29 cellular contexts compared by ENCODE assay signal in the genomic region with DNA sequence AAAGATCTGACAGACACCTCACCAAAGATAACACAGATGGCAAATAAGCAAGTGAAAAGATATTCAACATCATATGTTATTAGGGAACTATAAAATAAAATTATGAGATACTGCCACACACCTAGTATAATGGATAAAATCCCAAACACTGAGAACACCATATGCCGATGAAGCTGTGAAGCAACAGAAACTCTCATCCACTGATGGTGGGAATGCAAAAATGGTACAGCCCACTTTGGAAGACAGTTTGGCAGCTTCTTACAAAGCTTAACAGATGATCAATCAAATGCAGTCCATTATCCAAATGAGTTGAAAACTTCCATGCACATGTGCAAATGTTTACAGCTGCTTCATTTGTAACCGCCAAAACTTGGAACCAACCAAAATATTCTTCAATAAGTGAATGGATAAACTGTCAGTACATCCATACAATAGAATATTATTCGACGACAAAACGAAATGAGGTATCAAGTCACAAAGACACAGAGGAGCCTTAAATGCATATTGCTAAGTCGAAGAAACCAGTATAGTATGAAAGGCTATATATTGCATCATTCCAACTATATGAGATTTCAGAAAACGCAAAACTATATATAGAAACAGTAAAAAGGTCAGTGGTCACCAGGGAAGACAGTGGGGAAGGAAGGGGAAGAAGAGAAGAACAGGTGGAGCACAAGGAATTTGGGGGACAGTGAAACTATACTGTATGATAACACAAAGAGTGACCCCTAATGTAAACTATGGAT.
"Had no signal": no experiment of that assay in that cellular context is flagged by ENCODE, and none has a peak within 500 bp of the region (broad histone marks: within the 10 kb centered on the region; RNA-seq: fewer than 3 reads in every experiment).

No MANE protein-coding gene starts in this region.

- H3K27ac Mint-ChIP-seq: activated T-helper 17 cell treated with anti-CD3 and anti-CD28 coated beads, Interleukin-2, amount 50 U/mL, for 72 hours; natural killer cell treated with Interleukin-12 subunit alpha and Interleukin-12 subunit beta and Interleukin-15 and Interleukin-18, amount 100 ng/mL, for 72 hours had no signal

- H3K36me3 Mint-ChIP-seq: natural killer cell treated with Interleukin-12 subunit alpha and Interleukin-12 subunit beta and Interleukin-15 and Interleukin-18, amount 100 ng/mL, for 72 hours had no signal

- H3K9me3 ChIP-seq: esophagus squamous epithelium, gastroesophageal sphincter, left ventricle myocardium inferior, mucosa of descending colon, right atrium auricular region, testis, transverse colon had no signal

- H3K36me3 ChIP-seq: esophagus squamous epithelium, gastroesophageal sphincter, left ventricle myocardium inferior, right atrium auricular region, transverse colon had no signal

- DNase-seq: activated CD4-positive, alpha-beta T cell treated with anti-CD3 and anti-CD28 coated beads for 48 hours; activated CD4-positive, alpha-beta T cell treated with anti-CD3 and anti-CD28 coated beads, Interleukin-2, amount 50 U/mL, for 48 hours; activated CD8-positive, alpha-beta memory T cell treated with anti-CD3 and anti-CD28 coated beads for 24 hours; activated CD8-positive, alpha-beta memory T cell treated with anti-CD3 and anti-CD28 coated beads, Interleukin-2, amount 50 U/mL, for 4 hours; activated gamma-delta T cell treated with Interleukin-2 at 50 U/mL for 16 hours; activated naive CD4-positive, alpha-beta T cell treated with anti-CD3 and anti-CD28 coated beads, Interleukin-2, amount 50 U/mL, for 16 hours; activated T-cell treated with anti-CD3 and anti-CD28 coated beads, Interleukin-2, amount 50 U/mL, for 24 hours; amniotic stem cell; dermis blood vessel endothelial cell; effector CD4-positive, alpha-beta T cell; esophagus squamous epithelium; islet precursor cell; left ventricle myocardium inferior; mucosa of descending colon; stimulated activated CD4-positive, alpha-beta T cell treated with anti-CD3 and anti-CD28 coated beads, Interleukin-15, amount 100 ng/mL, for 24 hours; stimulated activated naive CD8-positive, alpha-beta T cell treated with anti-CD3 and anti-CD28 coated beads, Interleukin-15, Interleukin-2, amounts not matched to agents 100 U/mL and 50 U/mL, for 24 hours; T1000; testis; transverse colon; WERI-Rb-1 had no signal

- H3K27me3 ChIP-seq: esophagus squamous epithelium, gastroesophageal sphincter, hepatocyte, right atrium auricular region, testis, transverse colon had no signal

- H3K4me2 ChIP-seq: hepatocyte had no signal

- H3K9me3 Mint-ChIP-seq: activated T-cell treated with anti-CD3 and anti-CD28 coated beads, Interleukin-2, amount 50 U/mL, for 24 hours; activated T-helper 17 cell treated with anti-CD3 and anti-CD28 coated beads, Interleukin-2, amount 50 U/mL, for 72 hours; central memory CD8-positive, alpha-beta T cell; natural killer cell treated with Interleukin-12 subunit alpha and Interleukin-12 subunit beta and Interleukin-15 and Interleukin-18, amount 100 ng/mL, for 72 hours had no signal

- H3K4me3 Mint-ChIP-seq: activated T-cell treated with anti-CD3 and anti-CD28 coated beads, Interleukin-2, amount 50 U/mL, for 24 hours; activated T-helper 17 cell treated with anti-CD3 and anti-CD28 coated beads, Interleukin-2, amount 50 U/mL, for 72 hours; central memory CD8-positive, alpha-beta T cell; natural killer cell treated with Interleukin-12 subunit alpha and Interleukin-12 subunit beta and Interleukin-15 and Interleukin-18, amount 100 ng/mL, for 72 hours had no signal

- H3K27ac ChIP-seq: epithelial cell of prostate, esophagus squamous epithelium, gastroesophageal sphincter, hepatocyte, left ventricle myocardium inferior, right atrium auricular region, testis, transverse colon, WERI-Rb-1 had no signal

- H2AFZ ChIP-seq: hepatocyte had no signal

- H3K27me3 Mint-ChIP-seq: activated T-cell treated with anti-CD3 and anti-CD28 coated beads, Interleukin-2, amount 50 U/mL, for 24 hours; activated T-helper 17 cell treated with anti-CD3 and anti-CD28 coated beads, Interleukin-2, amount 50 U/mL, for 72 hours; central memory CD8-positive, alpha-beta T cell; natural killer cell treated with Interleukin-12 subunit alpha and Interleukin-12 subunit beta and Interleukin-15 and Interleukin-18, amount 100 ng/mL, for 72 hours had no signal

- H3K4me3 ChIP-seq: esophagus squamous epithelium, gastroesophageal sphincter, hepatocyte, left ventricle myocardium inferior, lung, mucosa of descending colon, right atrium auricular region, testis, transverse colon had no signal

- ATAC-seq: activated CD4-positive, CD25-positive, alpha-beta regulatory T cell treated with anti-CD3 and anti-CD28 coated beads, Interleukin-2, amount 50 U/mL, for 24 hours; activated T-helper 17 cell treated with anti-CD3 and anti-CD28 coated beads, Interleukin-2, amount 50 U/mL, for 72 hours; gastroesophageal sphincter; mucosa of descending colon; natural killer cell treated with Interleukin-12 subunit alpha and Interleukin-12 subunit beta and Interleukin-15 and Interleukin-18, amount 100 ng/mL, for 72 hours; stimulated activated naive CD8-positive, alpha-beta T cell treated with anti-CD3 and anti-CD28 coated beads, Interleukin-15, Interleukin-2, amounts not matched to agents 100 U/mL and 50 U/mL, for 24 hours had no signal
